Comparison of ENCODE assay signal across 2 cellular contexts in genomic region chr4:122912810-122913575, GRCh38.
TF ChIP-seq lines count a peak whose summit lies in the region.

No MANE protein-coding gene starts in this region.

TF ChIP-seq in IMR-90, 13 proteins besides CTCF, POLR2A, EP300 and RAD21 (continued from another document):
- TF ChIP-seq BHLHE40 (IDR thresholded peaks at IDR 0.05; ENCODE audit: low read depth, low read length): no peak
- no peak for TF ChIP-seq USF2 (IDR thresholded peaks at IDR 0.05; ENCODE audit: low read depth, low read length)
- no peak for TF ChIP-seq MAZ (IDR thresholded peaks at IDR 0.05; ENCODE audit: borderline replicate concordance, low read depth, low read length)
- no peak for TF ChIP-seq RCOR1 (IDR thresholded peaks at IDR 0.05; ENCODE audit: insufficient replicate concordance, low read length)
- no peak for TF ChIP-seq SMC3 (IDR thresholded peaks at IDR 0.05; ENCODE audit: low read depth, low read length)
- TF ChIP-seq ELK1 (IDR thresholded peaks at IDR 0.05; ENCODE audit: borderline replicate concordance, low read depth, low read length): no peak
- TF ChIP-seq NFE2L2 (IDR thresholded peaks at IDR 0.05; ENCODE audit: low read depth, low read length): no peak

TF ChIP-seq in WTC11, 78 proteins besides CTCF, POLR2A, EP300 and RAD21 (continued from another document):
- TF ChIP-seq ATF6 (CRISPR knock-in tag; IDR thresholded peaks at IDR 0.05): no peak
- TF ChIP-seq TEAD1 (CRISPR knock-in tag; IDR thresholded peaks at IDR 0.05): no peak
- TF ChIP-seq NFE2L1 (CRISPR knock-in tag; IDR thresholded peaks at IDR 0.05): no peak
- TF ChIP-seq ZBTB43 (CRISPR knock-in tag; IDR thresholded peaks at IDR 0.05): no peak
- TF ChIP-seq FOXK1 (CRISPR knock-in tag; IDR thresholded peaks at IDR 0.05): no peak
- TF ChIP-seq ZNF281 (CRISPR knock-in tag; IDR thresholded peaks at IDR 0.05): no peak
- TF ChIP-seq ZNF263 (CRISPR knock-in tag; IDR thresholded peaks at IDR 0.05; ENCODE audit: low read depth): no peak
- no peak for TF ChIP-seq MAX (CRISPR knock-in tag; IDR thresholded peaks at IDR 0.05)
- no peak for TF ChIP-seq E2F1 (CRISPR knock-in tag; IDR thresholded peaks at IDR 0.05)
- no peak for TF ChIP-seq ZNF425 (CRISPR knock-in tag; conservative IDR thresholded peaks at IDR 0.05)
- TF ChIP-seq ZNF671 (CRISPR knock-in tag; IDR thresholded peaks at IDR 0.05): no peak
- TF ChIP-seq GTF2I (CRISPR knock-in tag; conservative IDR thresholded peaks at IDR 0.05): no peak
